In genomic region chr12:108859141-108859922, GRCh38 we compare ENCODE assay signal across 11 cellular contexts. TPM values are rescaled to one million over a fixed set of nuclear protein-coding genes. Genes with fewer than 3 reads are reported as not detected.
A peak's percentile ranks its signal among the peaks of the same experiment; 100 is the strongest.
DNase-seq lines count a peak whose midpoint lies in the region; TF ChIP-seq lines count a peak whose summit lies in the region.
"Not testable (repeated sequence)": the region's sequence is repeated elsewhere in the genome, so short reads cannot be mapped to it uniquely, and the experiment has no call there.
"Had no signal": no experiment of that assay in that cellular context is flagged by ENCODE, and none has a peak within 500 bp of the region (broad histone marks: within the 10 kb centered on the region; RNA-seq: fewer than 3 reads in every experiment).

No MANE protein-coding gene starts in this region.

- H2AK5ac ChIP-seq in mesendoderm (ENCODE audit: low read length), result not testable (repeated sequence)

- not testable (repeated sequence) for H2BK15ac ChIP-seq in mesendoderm (replicated peaks; ENCODE audit: low read depth)

- H3K27ac ChIP-seq in CD4-positive, alpha-beta memory T cell (ENCODE audit: low read depth, low read length); endodermal cell (ENCODE audit: low read depth, low read length); mesendoderm (ENCODE audit: low read depth, low read length); osteoblast (ENCODE audit: low read depth, low read length): not testable (repeated sequence)
- peak overlapping the region; percentile 24 for H3K27ac ChIP-seq in WERI-Rb-1

- not testable (repeated sequence) for TF ChIP-seq CTCF in WERI-Rb-1 (IDR thresholded peaks at IDR 0.05; ENCODE audit: low read depth, low read length); endodermal cell (conservative IDR thresholded peaks at IDR 0.05); osteoblast (IDR thresholded peaks at IDR 0.05; ENCODE audit: extremely low read depth, low read depth, low read length); type B pancreatic cell (conservative IDR thresholded peaks at IDR 0.05)

- not testable (repeated sequence) for H2AFZ ChIP-seq in osteoblast (ENCODE audit: low read length)

- not testable (repeated sequence) for H4K8ac ChIP-seq in mesendoderm (ENCODE audit: low read depth, low read length)

- H3K79me1 ChIP-seq in mesendoderm (ENCODE audit: low read length), result peaks cover 16% of the 10 kb centered on the region

- peak overlapping the region; percentile 15 for H3K18ac ChIP-seq in mesendoderm (ENCODE audit: low read length)

- CTCF ChIA-PET in CD4-positive, alpha-beta memory T cell (lab: Charles Lee; ENCODE audit: partially characterized antibody), result interaction anchor here (1.8 kb wide), 1 partner anchor 25 kb away, joined by 4 read pairs; no protein-coding TSS in a partner anchor

- H3K9me3 Mint-ChIP-seq in CD4-positive, alpha-beta memory T cell; IgD-negative memory B cell; activated naive CD4-positive, alpha-beta T cell treated with anti-CD3 and anti-CD28 coated beads, Interleukin-2, amount 50 U/mL, for 24 hours; type B pancreatic cell: not testable (repeated sequence)
- H3K9me3 Mint-ChIP-seq in endodermal cell, result peaks cover 13% of the 10 kb centered on the region

- not testable (repeated sequence) for H2BK5ac ChIP-seq in mesendoderm (ENCODE audit: low read length)

- H2BK120ac ChIP-seq in mesendoderm (ENCODE audit: low read depth, low read length), result not testable (repeated sequence)

- not testable (repeated sequence) for H3K23ac ChIP-seq in mesendoderm (ENCODE audit: low read length)

- H3K4me2 ChIP-seq in mesendoderm (ENCODE audit: low read length), result not testable (repeated sequence)
- peak overlapping the region; percentile 91 for H3K4me2 ChIP-seq in osteoblast (ENCODE audit: insufficient read depth, low read length)

- H3K56ac ChIP-seq in mesendoderm (ENCODE audit: low read length), result not testable (repeated sequence)

- H4K20me1 ChIP-seq in osteoblast (ENCODE audit: insufficient read depth, low read length), result not testable (repeated sequence)

- H3K4ac ChIP-seq in mesendoderm (ENCODE audit: low read depth, low read length), result not testable (repeated sequence)

- H3K27me3 ChIP-seq in CD4-positive, alpha-beta memory T cell (ENCODE audit: insufficient read depth, low read length); WERI-Rb-1 (ENCODE audit: insufficient read depth, low read depth, severe bottlenecking); endodermal cell (ENCODE audit: control insufficient read depth, insufficient read depth, low read length, poor library complexity, severe bottlenecking); mesendoderm (ENCODE audit: insufficient read depth, low read length, poor library complexity); osteoblast (ENCODE audit: insufficient read depth, low read length): not testable (repeated sequence)

- DNase-seq in CD4-positive, alpha-beta memory T cell; WERI-Rb-1; endodermal cell; mesendoderm; osteoblast (ENCODE audit: insufficient read length, low spot score, missing footprints); type B pancreatic cell (ENCODE audit: extremely low spot score, unreplicated experiment): not testable (repeated sequence)

- H3K36me3 ChIP-seq in CD4-positive, alpha-beta memory T cell (ENCODE audit: insufficient read depth, low read length); WERI-Rb-1; endodermal cell (ENCODE audit: control insufficient read depth, insufficient read depth, low read length); mesendoderm (ENCODE audit: control insufficient read depth, insufficient read depth, low read length); osteoblast (ENCODE audit: insufficient read depth, low read length): not testable (repeated sequence)

- H3K79me2 ChIP-seq in mesendoderm (ENCODE audit: control insufficient read depth, insufficient read depth, low read length), result peaks cover 12% of the 10 kb centered on the region
- H3K79me2 ChIP-seq in osteoblast (ENCODE audit: insufficient read depth, low read length), result peaks cover 30% of the 10 kb centered on the region

- peaks cover 0 to 11% of the 10 kb centered on the region in 2 donors for H3K36me3 Mint-ChIP-seq in CD4-positive, alpha-beta memory T cell
- H3K36me3 Mint-ChIP-seq in IgD-negative memory B cell; activated naive CD4-positive, alpha-beta T cell treated with anti-CD3 and anti-CD28 coated beads, Interleukin-2, amount 50 U/mL, for 24 hours; endodermal cell (ENCODE audit: low read depth); type B pancreatic cell: not testable (repeated sequence)

- H3K27me3 Mint-ChIP-seq in CD4-positive, alpha-beta memory T cell; IgD-negative memory B cell; activated naive CD4-positive, alpha-beta T cell treated with anti-CD3 and anti-CD28 coated beads, Interleukin-2, amount 50 U/mL, for 24 hours; type B pancreatic cell: not testable (repeated sequence)
- H3K27me3 Mint-ChIP-seq in endodermal cell (ENCODE audit: insufficient read depth), result peaks cover 14% of the 10 kb centered on the region

- peaks cover 38% of the 10 kb centered on the region for H3K4me1 ChIP-seq in CD4-positive, alpha-beta memory T cell (ENCODE audit: insufficient read depth, low read length)
- not testable (repeated sequence) for H3K4me1 ChIP-seq in endodermal cell (ENCODE audit: control insufficient read depth, insufficient read depth, low read length); mesendoderm (ENCODE audit: control insufficient read depth, low read depth, low read length)
- peaks cover 31% of the 10 kb centered on the region for H3K4me1 ChIP-seq in osteoblast (ENCODE audit: insufficient read depth, low read length)

- H4K5ac ChIP-seq in mesendoderm (ENCODE audit: low read length), result not testable (repeated sequence)

- intact Hi-C loops in CD4-positive, alpha-beta memory T cell (cut with micrococcal nuclease), result loop anchor here (5.0 to 10.0 kb wide), 6 partner anchors 52 to 1495 kb away; partner anchors contain the start of genes KCTD10, MMAB, MVK and PRDM4

- not testable (repeated sequence) for H3K9me3 ChIP-seq in CD4-positive, alpha-beta memory T cell (ENCODE audit: control insufficient read depth in 1 of 2, low read length in 2 of 2); WERI-Rb-1 (ENCODE audit: severe bottlenecking); endodermal cell (ENCODE audit: control insufficient read depth, low read length); osteoblast (ENCODE audit: low read depth, low read length)

- H3K27ac Mint-ChIP-seq in CD4-positive, alpha-beta memory T cell, result peak overlapping the region; percentile 39 to 93 (median 83)
- H3K27ac Mint-ChIP-seq in IgD-negative memory B cell, result peak overlapping the region in 2 of 3 donors; percentile 83 to 93
- peak overlapping the region; percentile 73 for H3K27ac Mint-ChIP-seq in activated naive CD4-positive, alpha-beta T cell treated with anti-CD3 and anti-CD28 coated beads, Interleukin-2, amount 50 U/mL, for 24 hours
- not testable (repeated sequence) for H3K27ac Mint-ChIP-seq in endodermal cell
- peak overlapping the region; percentile 88 for H3K27ac Mint-ChIP-seq in type B pancreatic cell

- not testable (repeated sequence) for H3K4me3 ChIP-seq in CD4-positive, alpha-beta memory T cell (ENCODE audit: low read length in 2 of 2); WERI-Rb-1 (ENCODE audit: low read depth, low read length); endodermal cell (ENCODE audit: low read length); mesendoderm (ENCODE audit: low read length); osteoblast (ENCODE audit: insufficient read depth, low read length)

- POLR2A ChIA-PET in CD4-positive, alpha-beta memory T cell (lab: Charles Lee; ENCODE audit: partially characterized antibody), result interaction anchor here (0.7 to 3.3 kb wide), 4 partner anchors 20 to 297 kb away, joined by 3 to 41 read pairs (median 14); partner anchors contain the start of genes ISCU and SELPLG

- H3K4me1 Mint-ChIP-seq in CD4-positive, alpha-beta memory T cell, result peaks cover 28 to 46% (median 36%) of the 10 kb centered on the region in 4 donors
- H3K4me1 Mint-ChIP-seq in IgD-negative memory B cell (peaks cover 43 to 54% (median 53%) of the 10 kb centered on the region in 3 donors), endodermal cell (peaks cover 28% of the 10 kb centered on the region), type B pancreatic cell (ENCODE audit: unreplicated experiment) (peaks cover 44% of the 10 kb centered on the region)
- peaks cover 40% of the 10 kb centered on the region for H3K4me1 Mint-ChIP-seq in activated naive CD4-positive, alpha-beta T cell treated with anti-CD3 and anti-CD28 coated beads, Interleukin-2, amount 50 U/mL, for 24 hours

- not testable (repeated sequence) for H3K9ac ChIP-seq in endodermal cell (ENCODE audit: extremely low read depth, low read length, poor library complexity, severe bottlenecking); mesendoderm (ENCODE audit: low read length)

- H3K4me3 Mint-ChIP-seq in CD4-positive, alpha-beta memory T cell, result peak overlapping the region; percentile 77 to 91 (median 88)
- H3K4me3 Mint-ChIP-seq in IgD-negative memory B cell (peak overlapping the region; percentile 86 to 96 (median 90)), endodermal cell (peak overlapping the region; percentile 72), type B pancreatic cell (peak overlapping the region; percentile 82)
- peak overlapping the region; percentile 89 for H3K4me3 Mint-ChIP-seq in activated naive CD4-positive, alpha-beta T cell treated with anti-CD3 and anti-CD28 coated beads, Interleukin-2, amount 50 U/mL, for 24 hours

- WGBS in endodermal cell (ENCODE audit: insufficient coverage in 1 of 2, insufficient read length in 1 of 2), 2 experiments, result 74 to 85% methylated on average over 4 to 6 of the region's 6 CpGs
- WGBS in mesendoderm (ENCODE audit: extremely low coverage, insufficient coverage, low lambda C conversion rate), result no CpG with 5 or more reads among the region's 6 CpGs

RNA-seq across cellular contexts. Expression of gene SSH1, which starts 1.9 kb away (rescaled TPM):
- total RNA-seq in CD4-positive, alpha-beta memory T cell, result 10 to 100 TPM; 32.3 to 38.0 TPM
- 1 to 10 TPM; 1.4 to 9.3 TPM for polyA plus RNA-seq in CD4-positive, alpha-beta memory T cell
- polyA plus RNA-seq in IgD-negative memory B cell, result 10.3 TPM
- total RNA-seq in endodermal cell (10 to 100 TPM; 27.1 to 28.3 TPM), osteoblast (31.8 and 34.2 TPM in 2 replicates), type B pancreatic cell (ENCODE audit: low replicate concordance) (32.2 and 33.7 TPM in 2 replicates)
- 16.6 TPM for polyA plus RNA-seq in endodermal cell (2013, experiment 1 of 2)
- polyA plus RNA-seq in endodermal cell (2013, experiment 2 of 2), result 20.3 TPM
- 7.0 TPM for polyA plus RNA-seq in mesendoderm (2013, experiment 1 of 2)
- polyA plus RNA-seq in mesendoderm (2013, experiment 2 of 2), result 7.5 TPM

RNA-seq across cellular contexts. Expression of gene DAO, which starts 20.6 kb away (rescaled TPM):
- not detected for total RNA-seq in CD4-positive, alpha-beta memory T cell
- not detected for polyA plus RNA-seq in CD4-positive, alpha-beta memory T cell
- not detected for polyA plus RNA-seq in IgD-negative memory B cell
- not detected for total RNA-seq in endodermal cell
- polyA plus RNA-seq in endodermal cell (2013, experiment 1 of 2), result not detected
- not detected for polyA plus RNA-seq in endodermal cell (2013, experiment 2 of 2)
- not detected for polyA plus RNA-seq in mesendoderm (2013, experiment 1 of 2)
- not detected for polyA plus RNA-seq in mesendoderm (2013, experiment 2 of 2)
- total RNA-seq in osteoblast, result not detected in 2 replicates
- total RNA-seq in type B pancreatic cell (ENCODE audit: low replicate concordance), result not detected in 2 replicates
- total RNA-seq: ascending aorta, epithelial cell of proximal tubule, prostate gland had no signal
